8 cellular contexts compared by ENCODE assay signal in the genomic region with DNA sequence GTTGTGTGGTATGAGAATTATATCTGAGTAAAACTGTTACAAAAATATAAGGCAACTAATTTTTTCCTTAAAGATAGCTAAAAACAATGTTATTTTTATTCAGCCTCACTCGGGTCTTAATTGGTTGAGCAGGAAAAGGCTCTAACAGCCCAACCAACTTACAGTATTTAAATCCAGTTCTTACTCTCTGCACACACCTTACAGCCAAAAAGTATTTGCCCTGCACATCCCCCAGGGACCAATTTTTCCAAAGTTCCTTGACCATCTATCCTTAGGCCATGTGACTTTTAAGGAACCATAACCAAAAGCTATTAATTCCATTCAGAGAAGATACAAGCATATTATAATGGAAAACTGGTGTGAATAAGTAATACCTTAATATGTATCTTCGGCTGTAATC. TPM values are rescaled to one million over a fixed set of nuclear protein-coding genes. Genes with fewer than 3 reads are reported as not detected.
DNase-seq lines count a peak whose midpoint lies in the region; ATAC-seq and TF ChIP-seq lines count a peak whose summit lies in the region.

No MANE protein-coding gene starts in this region.

- POLR2A ChIA-PET in A673 (lab: Charles Lee; ENCODE audit: low non-redundant PET): no interaction called here

- DNase-seq in A673 (ENCODE audit: low spot score) (no peak), colonic mucosa (no peak), inferior parietal cortex (ENCODE audit: extremely low spot score) (no peak), SW 1271 (lab: John Stamatoyannopoulos, UW) (no peak)
- DNase-seq in stimulated activated CD8-positive, alpha-beta memory T cell treated with anti-CD3 and anti-CD28 coated beads, Interleukin-4, amount 100 ng/mL, for 48 hours: no peak

- ATAC-seq in HG02885 (IDR thresholded peaks at IDR 0.05; ENCODE audit: poor library complexity, unreplicated experiment): no peak

- H3K4me1 ChIP-seq in A673 (ENCODE audit: insufficient read depth, low read length, poor library complexity, severe bottlenecking): no peaks in the 10 kb centered on the region
- H3K4me1 ChIP-seq in HUES6 (ENCODE audit: control insufficient read depth, insufficient read depth, low read length): peaks cover 3% of the 10 kb centered on the region; the same call in 1 of the 2 replicates
- no peaks in the 10 kb centered on the region for H3K4me1 ChIP-seq in colonic mucosa
- H3K4me1 ChIP-seq in mucosa of rectum (ENCODE audit: control insufficient read depth in 2 of 2, insufficient read depth in 2 of 2, low read length in 2 of 2): peaks cover 0 to 19% of the 10 kb centered on the region in 2 donors

- TSS peak; percentile 53 for BruUV-seq in A673 (replicated peaks; lab: Mats Ljungman, UMichigan)

- H3K4me3 ChIP-seq in A673 (ENCODE audit: low read depth, low read length, poor library complexity, severe bottlenecking): peak overlapping the region; percentile 76
- H3K4me3 ChIP-seq in HUES6 (ENCODE audit: low read depth, low read length): peak overlapping the region; percentile 89
- peak overlapping the region; percentile 66 for H3K4me3 ChIP-seq in colonic mucosa
- H3K4me3 ChIP-seq in mucosa of rectum (ENCODE audit: low read length in 2 of 2): peak overlapping the region; percentile 99

- CTCF ChIA-PET in A673 (lab: Charles Lee): interaction anchor here (0.6 kb wide), 1 partner anchor 112 kb away, joined by 9 read pairs; no protein-coding TSS in a partner anchor

- intact Hi-C loops in A673 (cut with micrococcal nuclease; ENCODE audit: unreplicated experiment) (loop anchor here (5.0 kb wide), 1 partner anchor 437 kb away; no protein-coding TSS in a partner anchor), colonic mucosa (cut with DNase I) (no loop called here)

- H3K27me3 ChIP-seq in A673 (replicated peaks; ENCODE audit: insufficient read depth, low read depth, low read length, poor library complexity): no peaks in the 10 kb centered on the region
- no peaks in the 10 kb centered on the region for H3K27me3 ChIP-seq in HUES6 (ENCODE audit: control insufficient read depth, insufficient read depth, low read length)
- no peaks in the 10 kb centered on the region for H3K27me3 ChIP-seq in colonic mucosa
- H3K27me3 ChIP-seq in mucosa of rectum (ENCODE audit: control insufficient read depth in 2 of 2, insufficient read depth in 2 of 2, low read length in 2 of 2): no peaks in the 10 kb centered on the region

- peak overlapping the region; percentile 98 for H3K27ac ChIP-seq in A673 (ENCODE audit: low read depth, low read length, poor library complexity, severe bottlenecking)
- peak overlapping the region; percentile 65; the same call in 1 of the 2 replicates for H3K27ac ChIP-seq in HUES6 (ENCODE audit: low read depth, low read length)
- H3K27ac ChIP-seq in colonic mucosa: peak overlapping the region; percentile 98
- peak overlapping the region; percentile 100 for H3K27ac ChIP-seq in mucosa of rectum (ENCODE audit: low read depth in 2 of 2, low read length in 2 of 2)

- H3K9ac ChIP-seq in HUES6 (ENCODE audit: low read length): peak overlapping the region; percentile 95
- H3K9ac ChIP-seq in colonic mucosa (ENCODE audit: low read depth in 2 of 2, low read length in 2 of 2): peak overlapping the region in 1 of 2 donors; percentile 99
- H3K9ac ChIP-seq in mucosa of rectum (ENCODE audit: low read depth in 1 of 2, low read length in 2 of 2): peak overlapping the region; percentile 93 to 95

- H3K9me3 ChIP-seq in A673 (ENCODE audit: low read depth, low read length, poor library complexity, severe bottlenecking) (no peaks in the 10 kb centered on the region), HUES6 (ENCODE audit: control insufficient read depth, insufficient read depth, low read depth, low read length) (no peaks in the 10 kb centered on the region), colonic mucosa (no peaks in the 10 kb centered on the region), mucosa of rectum (ENCODE audit: control insufficient read depth in 2 of 2, low read length in 2 of 2) (no peaks in the 10 kb centered on the region)

- TF ChIP-seq CTCF in A673 (conservative IDR thresholded peaks at IDR 0.05; ENCODE audit: low read depth, low read length): no peak
- TF ChIP-seq CTCF in colonic mucosa (IDR thresholded peaks at IDR 0.05): no peak

- peaks cover 6% of the 10 kb centered on the region for H3K36me3 ChIP-seq in A673 (ENCODE audit: insufficient read depth, low read length, poor library complexity, severe bottlenecking)
- H3K36me3 ChIP-seq in HUES6 (ENCODE audit: control insufficient read depth, insufficient read depth, low read length): peaks cover 58% of the 10 kb centered on the region
- no peaks in the 10 kb centered on the region for H3K36me3 ChIP-seq in colonic mucosa
- H3K36me3 ChIP-seq in mucosa of rectum (ENCODE audit: control insufficient read depth in 2 of 2, insufficient read depth in 2 of 2, low read length in 2 of 2): peaks cover 5 to 12% of the 10 kb centered on the region in 2 donors

RNA-seq across cellular contexts. Expression of a gene that starts 1.2 kb away (rescaled TPM):
- total RNA-seq in A673 (2021) (3.8 and 4.2 TPM in 2 replicates), colonic mucosa (1 to 10 TPM; 3.5 to 4.6 TPM)

RNA-seq across cellular contexts. Expression of a gene that starts 8.4 kb away (rescaled TPM):
- total RNA-seq in A673 (2021) (96.9 and 98.2 TPM in 2 replicates), colonic mucosa (100 to 1,000 TPM; 158 to 188 TPM)
